ENCODE assay signal across 1 cellular context in the genomic region with DNA sequence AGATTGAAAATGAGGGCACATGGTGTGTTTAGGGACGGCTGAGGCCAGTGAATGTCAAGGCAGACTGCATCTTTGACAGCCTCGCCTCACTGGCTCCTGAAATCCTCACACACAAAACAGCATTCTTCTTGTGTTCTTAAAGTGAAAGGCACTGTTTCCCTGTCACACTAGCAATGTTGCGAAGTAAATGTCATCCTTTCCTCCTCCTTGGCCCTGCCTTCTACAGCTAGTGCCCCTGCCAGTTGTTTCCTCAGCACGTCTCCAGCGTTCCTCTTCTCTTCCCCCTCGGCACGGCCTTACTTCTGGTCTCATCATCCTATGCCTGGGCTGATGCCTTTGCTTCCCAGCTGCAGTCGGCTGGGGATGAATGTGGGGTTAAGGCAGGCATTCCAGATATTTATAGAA.
TF ChIP-seq lines count a peak whose summit lies in the region.

No MANE protein-coding gene starts in this region.

TF ChIP-seq in HepG2, 621 proteins besides CTCF, POLR2A, EP300 and RAD21 (continued from another document):
- TF ChIP-seq, protein P1, sequence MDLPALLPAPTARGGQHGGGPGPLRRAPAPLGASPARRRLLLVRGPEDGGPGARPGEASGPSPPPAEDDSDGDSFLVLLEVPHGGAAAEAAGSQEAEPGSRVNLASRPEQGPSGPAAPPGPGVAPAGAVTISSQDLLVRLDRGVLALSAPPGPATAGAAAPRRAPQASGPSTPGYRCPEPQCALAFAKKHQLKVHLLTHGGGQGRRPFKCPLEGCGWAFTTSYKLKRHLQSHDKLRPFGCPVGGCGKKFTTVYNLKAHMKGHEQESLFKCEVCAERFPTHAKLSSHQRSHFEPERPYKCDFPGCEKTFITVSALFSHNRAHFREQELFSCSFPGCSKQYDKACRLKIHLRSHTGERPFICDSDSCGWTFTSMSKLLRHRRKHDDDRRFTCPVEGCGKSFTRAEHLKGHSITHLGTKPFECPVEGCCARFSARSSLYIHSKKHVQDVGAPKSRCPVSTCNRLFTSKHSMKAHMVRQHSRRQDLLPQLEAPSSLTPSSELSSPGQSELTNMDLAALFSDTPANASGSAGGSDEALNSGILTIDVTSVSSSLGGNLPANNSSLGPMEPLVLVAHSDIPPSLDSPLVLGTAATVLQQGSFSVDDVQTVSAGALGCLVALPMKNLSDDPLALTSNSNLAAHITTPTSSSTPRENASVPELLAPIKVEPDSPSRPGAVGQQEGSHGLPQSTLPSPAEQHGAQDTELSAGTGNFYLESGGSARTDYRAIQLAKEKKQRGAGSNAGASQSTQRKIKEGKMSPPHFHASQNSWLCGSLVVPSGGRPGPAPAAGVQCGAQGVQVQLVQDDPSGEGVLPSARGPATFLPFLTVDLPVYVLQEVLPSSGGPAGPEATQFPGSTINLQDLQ (CRISPR knock-in tag; IDR thresholded peaks at IDR 0.05) = no peak
